Comparison of ENCODE assay signal across 1 cellular context in genomic region chr1:4075436-4076225, GRCh38.
TF ChIP-seq lines count a peak whose summit lies in the region.

No MANE protein-coding gene starts in this region.

TF ChIP-seq in H1, 55 proteins besides CTCF, POLR2A, EP300 and RAD21 (continued from another document):
- TF ChIP-seq CHD7 (IDR thresholded peaks at IDR 0.05; ENCODE audit: insufficient replicate concordance, low read length) (no peak), NANOG (IDR thresholded peaks at IDR 0.05; ENCODE audit: insufficient read depth, low read depth, low read length, poor library complexity, severe bottlenecking) (no peak), JUND (IDR thresholded peaks at IDR 0.05; ENCODE audit: low read length) (no peak), CREB1 (IDR thresholded peaks at IDR 0.05) (no peak), HDAC6 (IDR thresholded peaks at IDR 0.05; ENCODE audit: low read depth, low read length) (no peak), RFX5 (IDR thresholded peaks at IDR 0.05; ENCODE audit: borderline replicate concordance, low read depth, low read length) (no peak), FOSL1 (IDR thresholded peaks at IDR 0.05; ENCODE audit: insufficient read depth, low read depth, low read length) (no peak), MAX (IDR thresholded peaks at IDR 0.05) (no peak), NRF1 (IDR thresholded peaks at IDR 0.05; ENCODE audit: low read depth, low read length) (no peak), GTF2F1 (IDR thresholded peaks at IDR 0.05; ENCODE audit: borderline replicate concordance, low read depth, low read length) (no peak)
